In the genomic region with DNA sequence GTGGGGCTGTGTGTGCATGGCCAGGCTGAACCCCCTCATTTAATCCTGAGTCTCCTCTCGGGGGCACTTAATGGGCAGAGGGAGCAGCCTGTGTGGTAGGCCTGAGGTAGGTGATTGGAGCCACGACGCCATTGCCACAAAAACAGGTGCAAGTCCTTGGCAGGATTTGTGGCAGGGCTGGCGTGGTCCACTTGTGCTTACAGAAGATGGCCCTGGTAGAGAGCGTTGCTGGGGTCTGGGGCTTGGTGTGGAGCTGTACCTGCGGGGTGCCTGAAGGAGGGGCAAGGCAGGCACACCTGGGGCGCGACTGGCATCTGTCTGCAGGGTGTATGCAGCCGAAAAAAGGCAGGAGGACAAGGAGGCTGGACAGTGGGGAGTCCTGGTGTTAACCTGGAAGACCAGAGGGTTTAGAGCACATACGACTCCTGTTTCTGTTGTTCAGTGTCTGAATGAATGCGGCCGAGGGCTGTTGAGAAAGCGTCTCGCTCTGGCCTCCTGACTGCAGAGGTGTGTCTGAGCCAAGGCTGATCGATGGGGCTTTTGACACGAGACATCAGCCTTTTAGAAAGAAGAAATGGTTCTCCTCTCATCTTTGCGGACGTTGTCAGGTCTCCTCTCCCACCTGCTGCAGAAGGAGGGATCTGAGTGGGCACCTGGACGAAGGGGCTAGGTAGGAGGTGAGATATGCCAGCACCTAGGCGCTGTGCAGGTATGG, we compare ENCODE assay signal across 20 cellular contexts. TPM values are rescaled to one million over a fixed set of nuclear protein-coding genes. Genes with fewer than 3 reads are reported as not detected.
DNase-seq lines count a peak whose midpoint lies in the region; ATAC-seq, FAIRE-seq and TF ChIP-seq lines count a peak whose summit lies in the region.
"Had no signal": no experiment of that assay in that cellular context is flagged by ENCODE, and none has a peak within 500 bp of the region (broad histone marks: within the 10 kb centered on the region; RNA-seq: fewer than 3 reads in every experiment).

No MANE protein-coding gene starts in this region.

- H3K27ac Mint-ChIP-seq in nephron, result peak overlapping the region in 2 of 3 experiments; percentile 78 to 82
- H3K27ac Mint-ChIP-seq in type B pancreatic cell, result peak overlapping the region; percentile 57
- H3K27ac Mint-ChIP-seq in MCF 10A (ENCODE audit: low read depth, unreplicated experiment), result no peak overlapping the region
- H3K27ac Mint-ChIP-seq: activated naive CD4-positive, alpha-beta T cell treated with anti-CD3 and anti-CD28 coated beads, Interleukin-2, amount 10 ng/mL, durations not matched to agents 7 days and 5 days had no signal

- peaks cover 81% of the 10 kb centered on the region for H3K79me2 ChIP-seq in HepG2 (ENCODE audit: insufficient read depth, low read length)

- DNase-seq in right lobe of liver, result peak in 1 of 3 donors; percentile 44
- DNase-seq in HepG2 (ENCODE audit: low spot score), result no peak
- no peak for DNase-seq in type B pancreatic cell (ENCODE audit: extremely low spot score, unreplicated experiment)
- DNase-seq in stimulated activated CD4-positive, alpha-beta T cell treated with anti-CD3 and anti-CD28 coated beads, Interleukin-4, amount 100 ng/mL, for 24 hours, result no peak
- DNase-seq in MCF 10A (ENCODE audit: unreplicated experiment), result no peak
- DNase-seq in cerebellar cortex (ENCODE audit: low spot score), result no peak
- DNase-seq: activated naive CD4-positive, alpha-beta T cell treated with anti-CD3 and anti-CD28 coated beads, Interleukin-2, amount 10 ng/mL, durations not matched to agents 7 days and 5 days; activated T-cell treated with anti-CD3 and anti-CD28 coated beads for 4 hours; CD4-positive, alpha-beta memory T cell; cortex of kidney; NCI-H1436; stimulated activated CD8-positive, alpha-beta memory T cell treated with anti-CD3 and anti-CD28 coated beads, Interleukin-4, amount 100 ng/mL, for 48 hours; SW 1271 had no signal

- no peaks in the 10 kb centered on the region for H3K27me3 ChIP-seq in right lobe of liver
- H3K27me3 ChIP-seq in HepG2 (ENCODE audit: control insufficient read depth in 1 of 2, insufficient read depth in 2 of 2, low read length in 2 of 2), result no peaks in the 10 kb centered on the region
- H3K27me3 ChIP-seq in ectodermal cell (ENCODE audit: control insufficient read depth, insufficient read depth, low read length, poor library complexity, severe bottlenecking), result no peaks in the 10 kb centered on the region
- H3K27me3 ChIP-seq: tibial artery had no signal

- in situ Hi-C loops in HepG2 (cut with HindIII; ENCODE audit: extremely low pct_ligation_motif_present, low pct_unique_long_range_greater_than_20kb), result no loop called here

- CTCF ChIA-PET in HepG2 (lab: Yijun Ruan, JAX; ENCODE audit: low intra/inter-chr PET ratio, low total read pairs), result no interaction called here
- CTCF ChIA-PET in MCF 10A (lab: Yijun Ruan, JAX), result interaction anchor here (2.0 to 2.7 kb wide), 2 partner anchors 12 to 109 kb away, joined by 5 to 18 read pairs; no protein-coding TSS in a partner anchor

- H3K4me3 Mint-ChIP-seq in nephron (no peak overlapping the region), type B pancreatic cell (peak overlapping the region; percentile 36), MCF 10A (ENCODE audit: unreplicated experiment) (no peak overlapping the region)
- H3K4me3 Mint-ChIP-seq: activated naive CD4-positive, alpha-beta T cell treated with anti-CD3 and anti-CD28 coated beads, Interleukin-2, amount 10 ng/mL, durations not matched to agents 7 days and 5 days had no signal

- H3K27ac ChIP-seq in right lobe of liver (no peak overlapping the region), HepG2 (ENCODE audit: extremely low read length, insufficient read depth, low read length) (no peak overlapping the region), ectodermal cell (ENCODE audit: insufficient read depth, low read depth, low read length, poor library complexity, severe bottlenecking) (peak overlapping the region; percentile 86)
- H3K27ac ChIP-seq: epithelial cell of prostate, tibial artery had no signal

- TF ChIP-seq EP300 in HepG2 (IDR thresholded peaks at IDR 0.05; ENCODE audit: low read depth in 2 of 2, low read length in 2 of 2), result no peak
- no peak for TF ChIP-seq EP300 in HepG2 (CRISPR knock-in tag; IDR thresholded peaks at IDR 0.05; ENCODE audit: borderline replicate concordance)

- H3K4me3 ChIP-seq in right lobe of liver, result no peak overlapping the region
- H3K4me3 ChIP-seq in HepG2 (replicated peaks in 1 of 3; ENCODE audit: insufficient read depth in 1 of 3, low read depth in 2 of 3, low read length in 3 of 3), result no peak overlapping the region
- no peak overlapping the region for H3K4me3 ChIP-seq in ectodermal cell (ENCODE audit: insufficient read depth, low read depth, low read length)
- H3K4me3 ChIP-seq: tibial artery had no signal

- H3K27me3 Mint-ChIP-seq in nephron (ENCODE audit: low read depth), result peaks cover 3% of the 10 kb centered on the region
- H3K27me3 Mint-ChIP-seq in type B pancreatic cell, result no peaks in the 10 kb centered on the region
- H3K27me3 Mint-ChIP-seq in MCF 10A (ENCODE audit: insufficient read depth, unreplicated experiment), result no peaks in the 10 kb centered on the region
- H3K27me3 Mint-ChIP-seq: activated naive CD4-positive, alpha-beta T cell treated with anti-CD3 and anti-CD28 coated beads, Interleukin-2, amount 10 ng/mL, durations not matched to agents 7 days and 5 days; CD4-positive, alpha-beta memory T cell had no signal

- H3K36me3 Mint-ChIP-seq in nephron (ENCODE audit: low read depth), result no peaks in the 10 kb centered on the region
- H3K36me3 Mint-ChIP-seq in type B pancreatic cell, result no peaks in the 10 kb centered on the region
- H3K36me3 Mint-ChIP-seq in MCF 10A (ENCODE audit: insufficient read depth, unreplicated experiment), result no peaks in the 10 kb centered on the region
- H3K36me3 Mint-ChIP-seq: activated naive CD4-positive, alpha-beta T cell treated with anti-CD3 and anti-CD28 coated beads, Interleukin-2, amount 10 ng/mL, durations not matched to agents 7 days and 5 days had no signal

- no peak for TF ChIP-seq RAD21 in HepG2 (CRISPR knock-in tag; IDR thresholded peaks at IDR 0.05)

- intact Hi-C loops in right lobe of liver (cut with DNase I) (no loop called here), HepG2 (cut with micrococcal nuclease; ENCODE audit: unreplicated experiment) (no loop called here), MCF 10A (cut with micrococcal nuclease) (no loop called here)

- POLR2A ChIA-PET in HepG2 (lab: Yijun Ruan, JAX), result interaction anchor here (1.7 to 2.5 kb wide), 2 partner anchors 53 to 289 kb away, joined by 3 to 10 read pairs; partner anchors contain the start of gene TBC1D14
- POLR2A ChIA-PET in MCF 10A (lab: Yijun Ruan, JAX), result no interaction called here

- peaks cover 20% of the 10 kb centered on the region; the same call in 1 of the 2 replicates for H4K20me1 ChIP-seq in HepG2 (ENCODE audit: insufficient read depth, low read length)

- H3K4me1 Mint-ChIP-seq in nephron, result peaks cover 48% of the 10 kb centered on the region
- peaks cover 31% of the 10 kb centered on the region for H3K4me1 Mint-ChIP-seq in type B pancreatic cell (ENCODE audit: unreplicated experiment)
- peaks cover 5% of the 10 kb centered on the region for H3K4me1 Mint-ChIP-seq in MCF 10A (ENCODE audit: insufficient read depth, unreplicated experiment)

- no peak overlapping the region for H3K4me2 ChIP-seq in HepG2 (ENCODE audit: low read depth, low read length)

- no peak for FAIRE-seq in HepG2 (lab: Jason Lieb, UNC)
- FAIRE-seq: A204.1, astrocyte, frontal cortex had no signal

- BruUV-seq in HepG2 (replicated peaks; lab: Mats Ljungman, UMichigan) (no TSS peak), MCF 10A (replicated peaks; lab: Mats Ljungman, UMichigan) (no TSS peak)

- no peak for TF ChIP-seq POLR2A in right lobe of liver (IDR thresholded peaks at IDR 0.05)
- no peak for TF ChIP-seq POLR2A in HepG2 (IDR thresholded peaks at IDR 0.05; ENCODE audit: insufficient read depth in 1 of 2, low read depth in 2 of 2, low read length in 2 of 2)

- TF ChIP-seq CTCF in right lobe of liver (IDR thresholded peaks at IDR 0.05) (no peak), HepG2 (CRISPR knock-in tag; IDR thresholded peaks at IDR 0.05) (no peak), nephron (IDR thresholded peaks at IDR 0.05; ENCODE audit: unreplicated experiment in 3 of 3) (no peak), type B pancreatic cell (conservative IDR thresholded peaks at IDR 0.05) (no peak), MCF 10A (IDR thresholded peaks at IDR 0.05; ENCODE audit: unreplicated experiment) (no peak)

- H3K9me3 ChIP-seq in right lobe of liver (no peaks in the 10 kb centered on the region), HepG2 (ENCODE audit: low read length) (no peaks in the 10 kb centered on the region), ectodermal cell (ENCODE audit: control insufficient read depth, low read length) (no peaks in the 10 kb centered on the region)
- H3K9me3 ChIP-seq: tibial artery had no signal

- WGBS in right lobe of liver (ENCODE audit: insufficient coverage, low coverage, low lambda C conversion rate, missing lambda C conversion rate), result 91% methylated on average over 8 of the region's 20 CpGs
- 95% methylated on average over 20 of the region's 20 CpGs for WGBS in HepG2 (ENCODE audit: low lambda C conversion rate)
- WGBS in ectodermal cell, 2 experiments, result 82 to 85% methylated on average over 20 of the region's 20 CpGs

- H2AFZ ChIP-seq in HepG2 (ENCODE audit: low read length), result no peak overlapping the region

- H3K4me1 ChIP-seq in right lobe of liver (peaks cover 3 to 37% (median 15%) of the 10 kb centered on the region in 4 donors), HepG2 (ENCODE audit: insufficient read depth, low read length) (peaks cover 63% of the 10 kb centered on the region), ectodermal cell (ENCODE audit: control insufficient read depth, insufficient read depth, low read length) (peaks cover 30% of the 10 kb centered on the region)

- peak; percentile 44 to 51 (median 47) for ATAC-seq in right lobe of liver
- no peak for ATAC-seq in HepG2

- H3K36me3 ChIP-seq in right lobe of liver, result no peaks in the 10 kb centered on the region
- H3K36me3 ChIP-seq in HepG2 (replicated peaks in 1 of 2; ENCODE audit: control insufficient read depth in 1 of 2, insufficient read depth in 2 of 2, low read length in 2 of 2), result peaks cover 2 to 7% of the 10 kb centered on the region in 2 experiments; a peak in 1 of 5 replicates
- no peaks in the 10 kb centered on the region for H3K36me3 ChIP-seq in ectodermal cell (ENCODE audit: control insufficient read depth, insufficient read depth, low read length)
- H3K36me3 ChIP-seq: tibial artery had no signal

- no peaks in the 10 kb centered on the region for H3K9me3 Mint-ChIP-seq in nephron
- H3K9me3 Mint-ChIP-seq in type B pancreatic cell, result no peaks in the 10 kb centered on the region
- H3K9me3 Mint-ChIP-seq in MCF 10A (ENCODE audit: unreplicated experiment), result no peaks in the 10 kb centered on the region
- H3K9me3 Mint-ChIP-seq: activated naive CD4-positive, alpha-beta T cell treated with anti-CD3 and anti-CD28 coated beads, Interleukin-2, amount 10 ng/mL, durations not matched to agents 7 days and 5 days; CD4-positive, alpha-beta memory T cell had no signal

- H3K9ac ChIP-seq in HepG2 (ENCODE audit: insufficient read depth, low read depth, low read length), result no peak overlapping the region

RNA-seq across cellular contexts. Expression of gene TBC1D14, which starts 52.0 kb away (rescaled TPM):
- total RNA-seq in right lobe of liver, result 10 to 100 TPM; 14.1 to 34.8 (median 30.6) TPM
- 46.5 and 53.3 TPM in 2 replicates for total RNA-seq in HepG2 (2016; rRNA removed; fragmentation: Illumina TruSeq; extraction: Trizol)
- total RNA-seq in HepG2 (2016; cell fraction: cytosol; rRNA removed; fragmentation: Illumina TruSeq; extraction: Trizol; ENCODE audit: low read depth), result 65.4 and 73.2 TPM in 2 replicates
- total RNA-seq in HepG2 (2016; cell fraction: insoluble cytoplasmic fraction; rRNA removed; fragmentation: Illumina TruSeq; extraction: Trizol), result 45.9 and 47.6 TPM in 2 replicates
- 39.0 and 41.3 TPM in 2 replicates for total RNA-seq in HepG2 (2016; cell fraction: membrane; rRNA removed; fragmentation: Illumina TruSeq; extraction: Trizol)
- 38.2 and 42.5 TPM in 2 replicates for total RNA-seq in HepG2 (2016; cell fraction: nucleus; rRNA removed; fragmentation: Illumina TruSeq; extraction: Trizol)
- polyA plus RNA-seq in HepG2 (2011; rRNA removed), result 29.5 and 31.8 TPM in 2 replicates
- polyA plus RNA-seq in HepG2 (2011; cell fraction: cytosol; rRNA removed), result 29.0 and 31.7 TPM in 2 replicates
- 29.6 and 30.6 TPM in 2 replicates for polyA plus RNA-seq in HepG2 (2011; cell fraction: nucleus; rRNA removed)
- 31.1 and 34.7 TPM in 2 replicates for polyA plus RNA-seq in HepG2 (2012)
- 5.0 TPM in 2 replicates for polyA plus RNA-seq in HepG2 (2016; cell fraction: cytosol; fragmentation: Illumina TruSeq; extraction: Trizol; ENCODE audit: low read depth)
- polyA plus RNA-seq in HepG2 (2016; cell fraction: insoluble cytoplasmic fraction; fragmentation: Illumina TruSeq; extraction: Trizol; ENCODE audit: low read depth), result 34.0 and 38.1 TPM in 2 replicates
- polyA plus RNA-seq in HepG2 (2016; cell fraction: membrane; fragmentation: Illumina TruSeq; extraction: Trizol; ENCODE audit: low read depth), result 15.8 and 17.3 TPM in 2 replicates
- polyA plus RNA-seq in HepG2 (2016; cell fraction: nucleus; fragmentation: Illumina TruSeq; extraction: Trizol; ENCODE audit: insufficient read depth, low read depth), result 42.2 and 45.1 TPM in 2 replicates
- 34.1 and 63.3 TPM in 2 replicates for polyA minus RNA-seq in HepG2 (2011; rRNA and poly(A)+ RNA removed; ENCODE audit: low replicate concordance)
- polyA minus RNA-seq in HepG2 (2011; cell fraction: cytosol; rRNA and poly(A)+ RNA removed), result 21.7 and 28.5 TPM in 2 replicates
- 25.8 and 31.3 TPM in 2 replicates for polyA minus RNA-seq in HepG2 (2011; cell fraction: nucleus; rRNA and poly(A)+ RNA removed)
- 57.5 TPM for polyA plus RNA-seq in ectodermal cell (2013, experiment 1 of 4)
- polyA plus RNA-seq in ectodermal cell (2013, experiment 2 of 4), result 59.8 TPM
- 43.5 TPM for polyA plus RNA-seq in ectodermal cell (2013, experiment 3 of 4)
- 43.4 TPM for polyA plus RNA-seq in ectodermal cell (2013, experiment 4 of 4)
- total RNA-seq in type B pancreatic cell (ENCODE audit: low replicate concordance), result 55.9 and 56.9 TPM in 2 replicates
- total RNA-seq in MCF 10A (2022), result 52.6 and 55.1 TPM in 2 replicates
